Comparison of ENCODE assay signal across 18 cellular contexts in the genomic region with DNA sequence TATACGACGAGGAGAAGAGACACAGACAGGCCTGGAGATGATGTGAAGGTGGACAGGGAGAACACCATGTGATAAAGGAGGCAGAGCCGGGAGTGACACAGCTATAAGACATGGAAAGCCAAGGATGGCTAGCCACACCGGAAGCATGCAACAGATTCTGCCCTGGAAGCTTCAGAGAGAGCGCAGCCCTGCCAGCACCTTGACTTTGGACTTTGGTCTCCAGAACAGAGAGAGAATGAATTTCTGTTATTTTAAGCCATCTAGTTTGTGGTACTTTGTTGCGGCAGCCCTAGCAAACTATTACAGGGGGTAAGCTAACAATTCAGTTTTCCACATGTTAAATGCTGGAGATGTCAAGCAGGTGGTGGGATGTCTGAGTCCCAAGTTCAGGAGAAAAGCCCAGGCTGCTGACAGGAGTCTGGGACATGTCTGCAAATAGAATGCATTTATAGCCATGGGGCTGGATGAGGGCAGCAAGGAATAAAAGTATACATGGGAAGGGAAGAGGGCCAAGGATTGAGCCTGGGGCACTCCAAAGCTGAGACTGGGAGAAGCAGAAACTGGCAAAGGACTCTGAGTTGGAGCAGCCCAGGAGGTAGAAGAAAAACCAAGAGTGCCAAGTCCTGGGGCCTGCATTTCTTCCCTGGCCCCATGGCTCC.
"Had no signal": no experiment of that assay in that cellular context is flagged by ENCODE, and none has a peak within 500 bp of the region (broad histone marks: within the 10 kb centered on the region; RNA-seq: fewer than 3 reads in every experiment).

No MANE protein-coding gene starts in this region.

- H3K4me3 Mint-ChIP-seq: activated CD4-positive, alpha-beta memory T cell treated with anti-CD3 and anti-CD28 coated beads, Interleukin-2, amount 10 ng/mL, durations not matched to agents 7 days and 5 days; activated CD4-positive, alpha-beta T cell treated with anti-CD3 and anti-CD28 coated beads for 36 hours; activated naive CD8-positive, alpha-beta T cell treated with anti-CD3 and anti-CD28 coated beads, Interleukin-2, amount 10 ng/mL, durations not matched to agents 7 days and 5 days; neural crest cell; type B pancreatic cell had no signal

- H3K27me3 ChIP-seq: brain microvascular endothelial cell, gastrocnemius medialis had no signal

- H3K4me1 ChIP-seq: psoas muscle had no signal

- H3K27me3 Mint-ChIP-seq: activated naive CD8-positive, alpha-beta T cell treated with anti-CD3 and anti-CD28 coated beads, Interleukin-2, amount 10 ng/mL, durations not matched to agents 7 days and 5 days had no signal

- H3K27ac Mint-ChIP-seq: activated CD4-positive, alpha-beta memory T cell treated with anti-CD3 and anti-CD28 coated beads, Interleukin-2, amount 10 ng/mL, durations not matched to agents 7 days and 5 days had no signal

- H3K4me3 ChIP-seq: gastrocnemius medialis, psoas muscle had no signal

- H3K27ac ChIP-seq: brain microvascular endothelial cell, gastrocnemius medialis, psoas muscle, WERI-Rb-1 had no signal

- DNase-seq: activated CD4-positive, alpha-beta memory T cell treated with anti-CD3 and anti-CD28 coated beads, Interleukin-2, amount 10 ng/mL, durations not matched to agents 7 days and 5 days; activated CD8-positive, alpha-beta memory T cell treated with anti-CD3 and anti-CD28 coated beads, Interleukin-2, amount 50 U/mL, for 4 hours; activated gamma-delta T cell; activated naive CD8-positive, alpha-beta T cell treated with anti-CD3 and anti-CD28 coated beads, Interleukin-2, amount 10 ng/mL, durations not matched to agents 7 days and 5 days; brain microvascular endothelial cell; cerebellar nuclear complex; dermis blood vessel endothelial cell; erythroblast; gastrocnemius medialis; left ventricle myocardium superior; psoas muscle; SHP77 treated with DMSO at 0.1 percent for 48 hours; stimulated activated naive CD4-positive, alpha-beta T cell treated with Interleukin-2 at 50 U/mL for 16 hours; WERI-Rb-1 had no signal

- H3K9me3 Mint-ChIP-seq: activated CD4-positive, alpha-beta memory T cell treated with anti-CD3 and anti-CD28 coated beads, Interleukin-2, amount 10 ng/mL, durations not matched to agents 7 days and 5 days; activated naive CD8-positive, alpha-beta T cell treated with anti-CD3 and anti-CD28 coated beads, Interleukin-2, amount 10 ng/mL, durations not matched to agents 7 days and 5 days; neural crest cell; type B pancreatic cell had no signal

- H3K36me3 ChIP-seq: brain microvascular endothelial cell, gastrocnemius medialis, WERI-Rb-1 had no signal

- ATAC-seq: activated CD4-positive, alpha-beta T cell treated with anti-CD3 and anti-CD28 coated beads for 36 hours; gastrocnemius medialis; left ventricle myocardium superior; psoas muscle; SK-N-SH treated with all-trans-retinoic acid at 6 μM for 48 hours had no signal

- H3K9me3 ChIP-seq: gastrocnemius medialis, psoas muscle had no signal
